22 cellular contexts compared by ENCODE assay signal in the genomic region with DNA sequence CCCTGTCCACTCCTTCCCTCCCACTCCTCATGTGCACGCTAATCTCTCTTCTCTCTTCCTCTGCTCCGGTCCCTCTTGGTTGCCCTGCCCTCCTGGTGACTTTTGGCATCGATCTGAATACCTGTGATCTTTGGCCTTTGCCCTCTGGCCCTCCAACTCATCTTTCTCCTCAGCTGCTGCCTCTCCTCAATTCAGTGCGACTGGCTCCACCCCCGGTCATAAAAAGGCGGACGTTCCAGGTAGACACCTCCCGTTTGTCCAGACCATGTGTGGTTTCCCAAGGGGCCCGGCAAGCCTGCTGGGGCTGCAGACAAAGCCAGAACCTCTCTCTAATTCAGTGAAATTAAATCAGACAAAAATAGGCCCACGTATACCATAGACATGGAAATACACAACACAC.
DNase-seq lines count a peak whose midpoint lies in the region; ATAC-seq, FAIRE-seq and TF ChIP-seq lines count a peak whose summit lies in the region.
"Had no signal": no experiment of that assay in that cellular context is flagged by ENCODE, and none has a peak within 500 bp of the region (broad histone marks: within the 10 kb centered on the region; RNA-seq: fewer than 3 reads in every experiment).

No MANE protein-coding gene starts in this region.

- no peaks in the 10 kb centered on the region for H3K9me3 Mint-ChIP-seq in Caco-2 (ENCODE audit: unreplicated experiment)
- H3K9me3 Mint-ChIP-seq in brain: no peaks in the 10 kb centered on the region
- H3K9me3 Mint-ChIP-seq in neural crest cell: no peaks in the 10 kb centered on the region
- H3K9me3 Mint-ChIP-seq: CD4-positive, alpha-beta memory T cell had no signal

- POLR2A ChIA-PET in Caco-2 (lab: Charles Lee): no interaction called here

- intact Hi-C loops in Caco-2 (cut with micrococcal nuclease; ENCODE audit: unreplicated experiment): no loop called here

- H3K4me1 Mint-ChIP-seq in Caco-2 (ENCODE audit: low read depth, unreplicated experiment): peaks cover 29% of the 10 kb centered on the region
- H3K4me1 Mint-ChIP-seq in brain: peaks cover 67% of the 10 kb centered on the region
- H3K4me1 Mint-ChIP-seq in neural crest cell: peaks cover 55% of the 10 kb centered on the region
- H3K4me1 Mint-ChIP-seq: CD4-positive, alpha-beta memory T cell had no signal

- peak; percentile 33 for ATAC-seq in left lobe of liver
- ATAC-seq: GM12878 had no signal

- H3K27me3 ChIP-seq in Caco-2 (replicated peaks; ENCODE audit: control insufficient read depth, insufficient read depth, low read length): no peaks in the 10 kb centered on the region
- H3K27me3 ChIP-seq: SJCRH30 had no signal

- FAIRE-seq in HTR-8/SVneo (lab: Jason Lieb, UNC) (no peak), GM19239 (lab: Jason Lieb, UNC) (no peak)
- FAIRE-seq: A204.1, GM12878 had no signal

- H3K4me1 ChIP-seq in Caco-2: peaks cover 37% of the 10 kb centered on the region
- H3K4me1 ChIP-seq: SJCRH30 had no signal

- H3K27me3 Mint-ChIP-seq in Caco-2 (ENCODE audit: insufficient read depth, unreplicated experiment) (no peaks in the 10 kb centered on the region), brain (peaks cover 9% of the 10 kb centered on the region), neural crest cell (ENCODE audit: low read depth) (peaks cover 3% of the 10 kb centered on the region)

- DNase-seq in Caco-2: peak; percentile 77 to 88
- peak; percentile 64 for DNase-seq in left lobe of liver (ENCODE audit: low spot score)
- no peak for DNase-seq in neural crest cell (ENCODE audit: low read depth, low spot score)
- no peak for DNase-seq in HTR-8/SVneo (ENCODE audit: insufficient read length, low spot score)
- DNase-seq in HUDEP-2 (lab: John Stamatoyannopoulos, UW; ENCODE audit: unreplicated experiment in 76 of 76): no peak
- no peak for DNase-seq in GM19239 (ENCODE audit: insufficient read length, low spot score)
- no peak for DNase-seq in T-helper 1 cell
- DNase-seq: Calu3; CD4-positive, alpha-beta memory T cell; DMS53; EL; GM23248; HCEC 1CT; NCI-H1417 treated with DMSO at 0.1 percent for 48 hours; NCI-H187 treated with DMSO at 0.1 percent for 48 hours; NCI-H345; NCI-H524 treated with DMSO at 0.1 percent for 48 hours; PC-9; SJCRH30 had no signal

- H3K36me3 Mint-ChIP-seq in Caco-2 (ENCODE audit: insufficient read depth, unreplicated experiment) (no peaks in the 10 kb centered on the region), brain (no peaks in the 10 kb centered on the region), neural crest cell (ENCODE audit: low read depth) (no peaks in the 10 kb centered on the region)
- H3K36me3 Mint-ChIP-seq: CD4-positive, alpha-beta memory T cell had no signal

- CTCF ChIA-PET in Caco-2 (lab: Charles Lee): interaction anchor here (5.6 to 6.0 kb wide), 2 partner anchors 15 to 18 kb away, joined by 43 to 90 read pairs; no protein-coding TSS in a partner anchor

- no peak overlapping the region for H3K4me3 ChIP-seq in Caco-2 (ENCODE audit: low read depth, low read length)
- H3K4me3 ChIP-seq: GM12878, GM23248, PC-9, SJCRH30 had no signal

- H3K9me3 ChIP-seq in Caco-2: no peaks in the 10 kb centered on the region
- H3K9me3 ChIP-seq: SJCRH30 had no signal

- BruUV-seq in Caco-2 (replicated peaks; lab: Mats Ljungman, UMichigan): no TSS peak

- TF ChIP-seq CTCF in Caco-2 (IDR thresholded peaks at IDR 0.05; ENCODE audit: insufficient read depth in 1 of 2, low read depth in 1 of 2, low read length in 1 of 2, severe bottlenecking in 1 of 2, unreplicated experiment in 1 of 2): no peak
- TF ChIP-seq CTCF in brain (conservative IDR thresholded peaks at IDR 0.05): no peak
- no peak for TF ChIP-seq CTCF in neural crest cell (conservative IDR thresholded peaks at IDR 0.05)

- H3K27ac Mint-ChIP-seq in Caco-2 (ENCODE audit: unreplicated experiment): peak overlapping the region; percentile 6
- H3K27ac Mint-ChIP-seq in brain: peak overlapping the region in 3 of 5 experiments; percentile 7 to 66 (median 25)
- peak overlapping the region; percentile 36 for H3K27ac Mint-ChIP-seq in neural crest cell (ENCODE audit: unreplicated experiment)
- H3K27ac Mint-ChIP-seq: CD4-positive, alpha-beta memory T cell had no signal

- H3K4me3 Mint-ChIP-seq in Caco-2 (ENCODE audit: unreplicated experiment) (no peak overlapping the region), brain (peak overlapping the region in 1 of 5 experiments; percentile 11), neural crest cell (no peak overlapping the region)
- H3K4me3 Mint-ChIP-seq: CD4-positive, alpha-beta memory T cell had no signal

- H3K36me3 ChIP-seq in Caco-2 (ENCODE audit: control insufficient read depth, insufficient read depth, low read length): no peaks in the 10 kb centered on the region
- H3K36me3 ChIP-seq: SJCRH30 had no signal

Comparison
In these comparisons a context has a peak if more than half of its experiments do, and no peak if none do; other contexts are left out.
1. DNase-seq: peak in Caco-2 (2 of 2) and left lobe of liver (single experiment); none in neural crest cell (single experiment), HTR-8/SVneo (single experiment), HUDEP-2 (0 of 76), GM19239 (single experiment) and T-helper 1 cell (0 of 5).
2. Peak in every context shown above with its lines, with median percentiles within 50 percentile points of each other: H3K27ac Mint-ChIP-seq.